In the genomic region with DNA sequence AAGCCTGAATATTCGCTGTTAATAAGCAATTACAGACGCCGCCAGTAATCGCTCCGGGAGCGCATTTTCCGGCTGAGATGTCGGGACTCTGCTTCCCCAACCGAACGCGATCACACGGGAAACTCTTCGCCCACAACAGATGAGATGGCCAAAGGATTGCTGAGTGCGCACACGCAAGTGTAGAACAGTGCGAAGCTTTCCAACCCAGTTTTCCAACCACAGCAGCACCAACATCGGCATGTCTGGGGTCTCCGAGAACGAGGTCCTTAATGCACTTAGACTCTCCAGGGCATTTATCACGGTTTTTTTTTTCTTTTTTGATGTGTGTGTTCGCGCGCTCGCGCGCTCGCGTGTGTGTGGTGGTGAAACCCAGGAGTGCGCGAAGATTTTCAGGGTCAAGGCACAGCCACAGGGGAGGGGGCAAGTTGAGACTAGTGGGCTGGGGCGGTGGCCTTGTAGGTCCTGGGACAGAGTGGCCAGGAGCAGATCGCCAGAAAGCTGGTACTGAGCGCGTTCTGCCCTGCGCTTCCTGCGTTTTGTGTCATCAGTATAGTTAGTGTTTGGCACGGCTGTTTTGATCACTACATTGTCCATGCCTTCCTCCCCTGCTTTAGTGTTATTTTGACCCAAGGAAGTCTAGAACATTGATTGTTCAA, we compare ENCODE assay signal across 13 cellular contexts. TPM values are rescaled to one million over a fixed set of nuclear protein-coding genes. Genes with fewer than 3 reads are reported as not detected.
DNase-seq lines count a peak whose midpoint lies in the region; ATAC-seq and TF ChIP-seq lines count a peak whose summit lies in the region.
"Had no signal": no experiment of that assay in that cellular context is flagged by ENCODE, and none has a peak within 500 bp of the region (broad histone marks: within the 10 kb centered on the region; RNA-seq: fewer than 3 reads in every experiment).

No MANE protein-coding gene starts in this region.

- peaks cover 0 to 47% (median 25%) of the 10 kb centered on the region in 12 donors for H3K4me1 ChIP-seq in heart left ventricle
- H3K4me1 ChIP-seq in lower lobe of right lung = peaks cover 42% of the 10 kb centered on the region
- H3K4me1 ChIP-seq in subcutaneous abdominal adipose tissue (ENCODE audit: control insufficient read depth in 5 of 5, insufficient read depth in 5 of 5, low read length in 5 of 5) = peaks cover 2 to 45% (median 45%) of the 10 kb centered on the region in 5 donors

- H3K4me3 ChIP-seq in heart left ventricle = peak overlapping the region in 10 of 12 donors; percentile 2 to 62 (median 20)
- peak overlapping the region; percentile 27 for H3K4me3 ChIP-seq in lower lobe of right lung
- peak overlapping the region; percentile 28 to 64 (median 43) for H3K4me3 ChIP-seq in subcutaneous abdominal adipose tissue (ENCODE audit: low read depth in 1 of 5, low read length in 5 of 5)

- DNase-seq in heart left ventricle (no peak), Right ventricle myocardium superior (no peak), lower lobe of right lung (no peak), NCI-H1436 (lab: John Stamatoyannopoulos, UW) (no peak), amygdala (lab: John Stamatoyannopoulos, UW) (no peak), NCI-H1105 treated with DMSO at 0.1 percent for 48 hours (lab: John Stamatoyannopoulos, UW) (no peak)
- DNase-seq in activated naive CD8-positive, alpha-beta T cell treated with anti-CD3 and anti-CD28 coated beads for 36 hours = no peak
- DNase-seq: activated gamma-delta T cell, NCI-H526 had no signal

- intact Hi-C loops in heart left ventricle (cut with DNase I) = no loop called here
- intact Hi-C loops in Right ventricle myocardium superior (cut with DNase I) = no loop called here
- intact Hi-C loops in lower lobe of right lung (cut with DNase I) = no loop called here

- no peak overlapping the region for H3K27ac ChIP-seq in heart left ventricle
- H3K27ac ChIP-seq in lower lobe of right lung = no peak overlapping the region
- H3K27ac ChIP-seq in subcutaneous abdominal adipose tissue (ENCODE audit: low read depth, low read length) = no peak overlapping the region
- H3K27ac ChIP-seq: C4-2B had no signal

- H3K9me3 Mint-ChIP-seq in activated naive CD8-positive, alpha-beta T cell treated with anti-CD3 and anti-CD28 coated beads for 36 hours = no peaks in the 10 kb centered on the region

- 4 to 8% (median 4%) methylated on average over 35 to 37 of the region's 37 CpGs for WGBS in heart left ventricle, 4 donors

- no peak for TF ChIP-seq POLR2A in heart left ventricle (IDR thresholded peaks at IDR 0.05)

- H3K4me3 Mint-ChIP-seq in activated naive CD8-positive, alpha-beta T cell treated with anti-CD3 and anti-CD28 coated beads for 36 hours = peak overlapping the region; percentile 81

- no peaks in the 10 kb centered on the region for H3K36me3 ChIP-seq in heart left ventricle
- no peaks in the 10 kb centered on the region for H3K36me3 ChIP-seq in lower lobe of right lung
- H3K36me3 ChIP-seq in subcutaneous abdominal adipose tissue (ENCODE audit: control insufficient read depth in 5 of 5, insufficient read depth in 5 of 5, low read length in 5 of 5) = no peaks in the 10 kb centered on the region

- H3K27me3 ChIP-seq in heart left ventricle (peaks cover 67 to 100% (median 97%) of the 10 kb centered on the region in 9 donors), lower lobe of right lung (ENCODE audit: low read depth) (peaks cover 99% of the 10 kb centered on the region), subcutaneous abdominal adipose tissue (ENCODE audit: control insufficient read depth in 5 of 5, insufficient read depth in 4 of 5, low read length in 5 of 5) (peaks cover 55 to 78% (median 72%) of the 10 kb centered on the region in 5 donors)

- H3K9me3 ChIP-seq in heart left ventricle (no peaks in the 10 kb centered on the region), lower lobe of right lung (no peaks in the 10 kb centered on the region), subcutaneous abdominal adipose tissue (ENCODE audit: control insufficient read depth in 5 of 5, low read length in 5 of 5) (no peaks in the 10 kb centered on the region)

- TF ChIP-seq CTCF in heart left ventricle (IDR thresholded peaks at IDR 0.05) (no peak), lower lobe of right lung (IDR thresholded peaks at IDR 0.05) (no peak)

- H3K36me3 Mint-ChIP-seq in activated naive CD8-positive, alpha-beta T cell treated with anti-CD3 and anti-CD28 coated beads for 36 hours = no peaks in the 10 kb centered on the region

- H3K4me1 Mint-ChIP-seq in activated naive CD8-positive, alpha-beta T cell treated with anti-CD3 and anti-CD28 coated beads for 36 hours = peaks cover 47% of the 10 kb centered on the region

- H3K27ac Mint-ChIP-seq in activated naive CD8-positive, alpha-beta T cell treated with anti-CD3 and anti-CD28 coated beads for 36 hours = no peak overlapping the region

- no peak overlapping the region for H3K9ac ChIP-seq in subcutaneous abdominal adipose tissue (ENCODE audit: low read length in 5 of 5)

- peaks cover 83% of the 10 kb centered on the region for H3K27me3 Mint-ChIP-seq in activated naive CD8-positive, alpha-beta T cell treated with anti-CD3 and anti-CD28 coated beads for 36 hours

- ATAC-seq in heart left ventricle (no peak), Right ventricle myocardium superior (ENCODE audit: poor library complexity) (no peak), lower lobe of right lung (no peak)
- ATAC-seq: left lobe of liver had no signal

RNA-seq across cellular contexts. Expression of a gene that starts 1.8 kb away (rescaled TPM):
- total RNA-seq in heart left ventricle = 1 to 10 TPM in 1 of 9 donors, under 1 TPM in 5, not detected in 3; 0.05 to 2.1 (median 0.27) TPM
- polyA plus RNA-seq in heart left ventricle = under 1 TPM; 0.04 TPM
- 0.08 TPM for total RNA-seq in Right ventricle myocardium superior
- total RNA-seq in activated naive CD8-positive, alpha-beta T cell treated with anti-CD3 and anti-CD28 coated beads for 36 hours = under 1 TPM; 0.50 to 0.97 TPM
- 1.9 TPM for total RNA-seq in lower lobe of right lung
- total RNA-seq: epithelial cell of proximal tubule had no signal
